Comparison of ENCODE assay signal across 9 cellular contexts in genomic region chr13:59356607-59357006, GRCh38.
DNase-seq lines count a peak whose midpoint lies in the region; ATAC-seq, FAIRE-seq and TF ChIP-seq lines count a peak whose summit lies in the region.
"Had no signal": no experiment of that assay in that cellular context is flagged by ENCODE, and none has a peak within 500 bp of the region (broad histone marks: within the 10 kb centered on the region; RNA-seq: fewer than 3 reads in every experiment).

No MANE protein-coding gene starts in this region.

- H3K27ac ChIP-seq in liver (ENCODE audit: low read depth in 1 of 2, low read length in 2 of 2) (no peak overlapping the region), HepG2 (ENCODE audit: extremely low read length, insufficient read depth, low read length) (no peak overlapping the region), right lobe of liver (peak overlapping the region in 1 of 3 donors; percentile 28), aorta (ENCODE audit: low read depth in 1 of 2, low read length in 2 of 2) (no peak overlapping the region)

- TF ChIP-seq CTCF in liver (IDR thresholded peaks at IDR 0.05; ENCODE audit: low read depth, low read length, missing input control) (no peak), HepG2 (CRISPR knock-in tag; IDR thresholded peaks at IDR 0.05) (no peak), astrocyte of the spinal cord (IDR thresholded peaks at IDR 0.05; ENCODE audit: low read depth, low read length) (no peak), right lobe of liver (IDR thresholded peaks at IDR 0.05) (no peak), GM13976 (IDR thresholded peaks at IDR 0.05; ENCODE audit: borderline replicate concordance, control extremely low read depth, extremely low read depth, insufficient read depth, missing control alignments) (no peak)

- no peaks in the 10 kb centered on the region for H3K79me2 ChIP-seq in HepG2 (ENCODE audit: insufficient read depth, low read length)

- in situ Hi-C loops in HepG2 (cut with HindIII; ENCODE audit: extremely low pct_ligation_motif_present, low pct_unique_long_range_greater_than_20kb) (no loop called here), astrocyte of the spinal cord (cut with HindIII; ENCODE audit: low sequenced_read_pairs) (no loop called here), GM13976 (cut with MboI; ENCODE audit: low sequenced_read_pairs, unreplicated experiment) (no loop called here)

- H3K9ac ChIP-seq in liver (ENCODE audit: low read depth in 1 of 2, low read length in 2 of 2) (no peak overlapping the region), HepG2 (ENCODE audit: insufficient read depth, low read depth, low read length) (no peak overlapping the region)

- H3K4me1 ChIP-seq in liver (ENCODE audit: control insufficient read depth in 4 of 4, insufficient read depth in 4 of 4, low read length in 3 of 4) (peaks cover 0 to 3% (median 0%) of the 10 kb centered on the region in 4 donors), HepG2 (ENCODE audit: insufficient read depth, low read length) (peaks cover 19% of the 10 kb centered on the region), right lobe of liver (peaks cover 0 to 3% (median 0%) of the 10 kb centered on the region in 4 donors), aorta (ENCODE audit: control insufficient read depth in 1 of 2, insufficient read depth in 2 of 2, low read length in 2 of 2) (no peaks in the 10 kb centered on the region)

- CTCF ChIA-PET in HepG2 (lab: Yijun Ruan, JAX; ENCODE audit: low intra/inter-chr PET ratio, low total read pairs), result no interaction called here

- ATAC-seq in HepG2 (no peak), right lobe of liver (peak; percentile 65 to 86 (median 74)), aorta (ENCODE audit: low FRiP score) (peak; percentile 65), HG02759 (IDR thresholded peaks at IDR 0.05; ENCODE audit: unreplicated experiment) (no peak)

- no TSS peak for BruUV-seq in HepG2 (replicated peaks; lab: Mats Ljungman, UMichigan)

- POLR2A ChIA-PET in HepG2 (lab: Yijun Ruan, JAX), result no interaction called here

- H2AFZ ChIP-seq in HepG2 (ENCODE audit: low read length), result no peak overlapping the region

- H3K9me3 ChIP-seq in liver (ENCODE audit: control insufficient read depth in 4 of 4, low read length in 3 of 4), result no peaks in the 10 kb centered on the region
- H3K9me3 ChIP-seq in HepG2 (ENCODE audit: low read length), result no peaks in the 10 kb centered on the region
- H3K9me3 ChIP-seq in right lobe of liver, result no peaks in the 10 kb centered on the region
- no peaks in the 10 kb centered on the region for H3K9me3 ChIP-seq in aorta (ENCODE audit: control insufficient read depth, low read length)

- no peak for FAIRE-seq in HepG2 (lab: Jason Lieb, UNC)

- WGBS in liver, result 54% methylated on average over 8 of the region's 8 CpGs
- WGBS in HepG2 (ENCODE audit: low lambda C conversion rate), result 44% methylated on average over 3 of the region's 8 CpGs
- 27% methylated on average over 8 of the region's 8 CpGs for WGBS in right lobe of liver (ENCODE audit: insufficient coverage, low coverage, low lambda C conversion rate, missing lambda C conversion rate)
- WGBS in aorta, 2 donors, result 9 to 15% methylated on average over 8 of the region's 8 CpGs

- TF ChIP-seq RAD21 in liver (IDR thresholded peaks at IDR 0.05) (no peak), HepG2 (CRISPR knock-in tag; IDR thresholded peaks at IDR 0.05) (no peak)

- TF ChIP-seq EP300 in HepG2 (IDR thresholded peaks at IDR 0.05; ENCODE audit: low read depth in 2 of 2, low read length in 2 of 2), result no peak
- no peak for TF ChIP-seq EP300 in HepG2 (CRISPR knock-in tag; IDR thresholded peaks at IDR 0.05; ENCODE audit: borderline replicate concordance)

- intact Hi-C loops in HepG2 (cut with micrococcal nuclease; ENCODE audit: unreplicated experiment) (no loop called here), right lobe of liver (cut with DNase I) (no loop called here), aorta (cut with DNase I) (no loop called here)

- no peaks in the 10 kb centered on the region for H4K20me1 ChIP-seq in HepG2 (ENCODE audit: insufficient read depth, low read length)

- H3K36me3 ChIP-seq in liver (ENCODE audit: control insufficient read depth in 4 of 4, insufficient read depth in 3 of 4, low read depth in 1 of 4, low read length in 3 of 4), result no peaks in the 10 kb centered on the region
- no peaks in the 10 kb centered on the region for H3K36me3 ChIP-seq in HepG2 (replicated peaks in 1 of 2; ENCODE audit: control insufficient read depth in 1 of 2, insufficient read depth in 2 of 2, low read length in 2 of 2)
- no peaks in the 10 kb centered on the region for H3K36me3 ChIP-seq in right lobe of liver
- no peaks in the 10 kb centered on the region for H3K36me3 ChIP-seq in aorta (ENCODE audit: control insufficient read depth in 1 of 2, insufficient read depth in 2 of 2, low read length in 1 of 2)

- H3K27me3 ChIP-seq in liver (ENCODE audit: control insufficient read depth in 4 of 4, insufficient read depth in 4 of 4, low read length in 3 of 4) (no peaks in the 10 kb centered on the region), HepG2 (ENCODE audit: control insufficient read depth in 1 of 2, insufficient read depth in 2 of 2, low read length in 2 of 2) (no peaks in the 10 kb centered on the region), right lobe of liver (no peaks in the 10 kb centered on the region), aorta (ENCODE audit: control insufficient read depth in 1 of 2, insufficient read depth in 2 of 2, low read length in 1 of 2) (peaks cover 0 to 1% of the 10 kb centered on the region in 2 donors)

- no peak overlapping the region for H3K4me2 ChIP-seq in HepG2 (ENCODE audit: low read depth, low read length)

- no peak for DNase-seq in HepG2 (ENCODE audit: low spot score)
- peak; percentile 35 for DNase-seq in astrocyte of the spinal cord (ENCODE audit: low read depth, low spot score)
- peak; percentile 62 to 66 (median 65) for DNase-seq in right lobe of liver
- peak; percentile 78 to 83 for DNase-seq in aorta
- no peak for DNase-seq in GM13976 (ENCODE audit: low spot score)
- no peak for DNase-seq in HuH-7.5 (ENCODE audit: low spot score)
- DNase-seq: NCI-H1436 had no signal

- no peak for TF ChIP-seq POLR2A in HepG2 (IDR thresholded peaks at IDR 0.05; ENCODE audit: insufficient read depth in 1 of 2, low read depth in 2 of 2, low read length in 2 of 2)
- TF ChIP-seq POLR2A in right lobe of liver (IDR thresholded peaks at IDR 0.05), result no peak

- H3K4me3 ChIP-seq in liver (ENCODE audit: low read depth in 1 of 3, low read length in 3 of 3) (no peak overlapping the region), HepG2 (replicated peaks in 1 of 3; ENCODE audit: insufficient read depth in 1 of 3, low read depth in 2 of 3, low read length in 3 of 3) (no peak overlapping the region), astrocyte of the spinal cord (ENCODE audit: low read depth, low read length) (no peak overlapping the region), right lobe of liver (no peak overlapping the region), aorta (ENCODE audit: low read length in 2 of 2) (no peak overlapping the region)

TF ChIP-seq in liver, 16 proteins besides CTCF, POLR2A, EP300 and RAD21:
- peak; percentile 34 for TF ChIP-seq NR2F2 (IDR thresholded peaks at IDR 0.05)
- TF ChIP-seq, protein P1, sequence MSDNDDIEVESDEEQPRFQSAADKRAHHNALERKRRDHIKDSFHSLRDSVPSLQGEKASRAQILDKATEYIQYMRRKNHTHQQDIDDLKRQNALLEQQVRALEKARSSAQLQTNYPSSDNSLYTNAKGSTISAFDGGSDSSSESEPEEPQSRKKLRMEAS (IDR thresholded peaks at IDR 0.05), result no peak

TF ChIP-seq in HepG2, 621 proteins besides CTCF, POLR2A, EP300 and RAD21:
- TF ChIP-seq MXD1 (CRISPR knock-in tag; IDR thresholded peaks at IDR 0.05), result no peak
TF ChIP-seq in HepG2: peak in this region for 0.

Comparison
In these comparisons a context has a peak if more than half of its experiments do, and no peak if none do; other contexts are left out.
1. ATAC-seq: peak in right lobe of liver (4 of 4) and aorta (single experiment); none in HepG2 (single experiment) and HG02759 (single experiment).
2. DNase-seq: peak in astrocyte of the spinal cord (single experiment), right lobe of liver (3 of 3) and aorta (2 of 2); none in HepG2 (single experiment), GM13976 (single experiment) and HuH-7.5 (single experiment).